In the genomic region with DNA sequence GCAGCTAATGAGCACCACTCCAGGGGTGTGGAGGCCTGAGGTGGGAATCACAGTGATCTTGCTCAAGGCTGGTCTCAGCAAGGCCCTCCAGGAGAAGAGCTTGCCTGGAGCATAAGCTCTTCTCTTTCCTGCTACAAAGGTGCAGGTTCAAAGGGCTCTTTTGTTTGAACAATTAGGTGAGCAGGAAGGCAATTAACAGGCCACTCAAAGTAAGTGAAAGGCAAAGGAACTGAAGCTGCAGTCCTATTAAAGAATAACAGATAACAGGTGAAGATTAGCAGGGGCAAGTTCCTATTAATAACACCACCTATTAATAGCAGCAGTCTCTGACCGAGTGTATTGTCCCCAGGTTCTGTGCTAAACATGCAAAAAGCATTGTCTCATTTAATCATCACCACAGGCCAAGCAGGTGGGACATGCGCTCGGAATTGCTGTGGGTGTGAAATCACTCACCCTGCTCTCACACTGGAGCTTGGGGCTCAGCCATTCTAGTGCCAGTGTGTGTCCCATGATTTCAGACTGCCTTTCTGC, we compare ENCODE assay signal across 11 cellular contexts.
DNase-seq lines count a peak whose midpoint lies in the region; ATAC-seq and TF ChIP-seq lines count a peak whose summit lies in the region.
"Had no signal": no experiment of that assay in that cellular context is flagged by ENCODE, and none has a peak within 500 bp of the region (broad histone marks: within the 10 kb centered on the region; RNA-seq: fewer than 3 reads in every experiment).

No MANE protein-coding gene starts in this region.

- no peak overlapping the region for H3K4me3 Mint-ChIP-seq in T-helper 17 cell
- H3K4me3 Mint-ChIP-seq: activated naive CD8-positive, alpha-beta T cell treated with anti-CD3 and anti-CD28 coated beads, Interleukin-2, amount 10 ng/mL, durations not matched to agents 7 days and 5 days had no signal

- H3K36me3 Mint-ChIP-seq in T-helper 17 cell (ENCODE audit: low read depth) = no peaks in the 10 kb centered on the region
- H3K36me3 Mint-ChIP-seq: activated naive CD8-positive, alpha-beta T cell treated with anti-CD3 and anti-CD28 coated beads, Interleukin-2, amount 10 ng/mL, durations not matched to agents 7 days and 5 days had no signal

- peak overlapping the region; percentile 77 for H3K27ac Mint-ChIP-seq in T-helper 17 cell
- H3K27ac Mint-ChIP-seq: activated naive CD8-positive, alpha-beta T cell treated with anti-CD3 and anti-CD28 coated beads, Interleukin-2, amount 10 ng/mL, durations not matched to agents 7 days and 5 days had no signal

- TF ChIP-seq POLR2A in stomach (IDR thresholded peaks at IDR 0.05) = no peak

- H3K36me3 ChIP-seq in stomach = no peaks in the 10 kb centered on the region

- DNase-seq in DMS153 (lab: John Stamatoyannopoulos, UW) (peak; percentile 61), DMS153 treated with DMSO at 0.1 percent for 48 hours (lab: John Stamatoyannopoulos, UW; ENCODE audit: unreplicated experiment) (no peak), T-helper 17 cell (no peak), stomach (no peak), NCI-H526 (lab: John Stamatoyannopoulos, UW) (no peak), NCI-H1092 (lab: John Stamatoyannopoulos, UW) (no peak)
- no peak for DNase-seq in stimulated activated naive CD8-positive, alpha-beta T cell treated with anti-CD3 and anti-CD28 coated beads, Interleukin-15, Interleukin-2, amounts not matched to agents 100 U/mL and 50 U/mL, for 24 hours
- DNase-seq: 8988T; activated naive CD8-positive, alpha-beta T cell treated with anti-CD3 and anti-CD28 coated beads, Interleukin-2, amount 10 ng/mL, durations not matched to agents 7 days and 5 days; NCI-H2029 treated with DMSO at 0.1 percent for 48 hours had no signal

- 34 to 58% (median 43%) methylated on average over 3 of the region's 3 CpGs for WGBS in stomach, 5 donors

- peak overlapping the region in 4 of 5 donors; percentile 18 to 71 (median 42) for H3K27ac ChIP-seq in stomach

- peaks cover 7 to 33% (median 26%) of the 10 kb centered on the region in 4 donors for H3K4me1 ChIP-seq in stomach

- ATAC-seq in HG03108 (IDR thresholded peaks at IDR 0.05; ENCODE audit: unreplicated experiment) (peak; percentile 79), T-helper 17 cell (no peak)
- ATAC-seq in stimulated activated naive CD8-positive, alpha-beta T cell treated with anti-CD3 and anti-CD28 coated beads, Interleukin-15, Interleukin-2, amounts not matched to agents 100 U/mL and 50 U/mL, for 24 hours = no peak

- TF ChIP-seq CTCF in stomach (IDR thresholded peaks at IDR 0.05) = no peak

- TF ChIP-seq EP300 in stomach (IDR thresholded peaks at IDR 0.05) = no peak

- peaks cover 12% of the 10 kb centered on the region for H3K27me3 Mint-ChIP-seq in T-helper 17 cell
- H3K27me3 Mint-ChIP-seq: activated naive CD8-positive, alpha-beta T cell treated with anti-CD3 and anti-CD28 coated beads, Interleukin-2, amount 10 ng/mL, durations not matched to agents 7 days and 5 days had no signal

- H3K27me3 ChIP-seq in stomach = no peaks in the 10 kb centered on the region

- H3K4me3 ChIP-seq in stomach = no peak overlapping the region

- H3K9me3 ChIP-seq in T-helper 17 cell (ENCODE audit: control insufficient read depth, low read length, poor library complexity, severe bottlenecking) = no peaks in the 10 kb centered on the region
- no peaks in the 10 kb centered on the region for H3K9me3 ChIP-seq in stomach

- H3K4me1 Mint-ChIP-seq in T-helper 17 cell = peaks cover 3% of the 10 kb centered on the region

- intact Hi-C loops in stomach (cut with DNase I; ENCODE audit: low total_unique reads) = no loop called here
